In genomic region chr2:71313016-71313766, GRCh38 we compare ENCODE assay signal across 25 cellular contexts. TPM values are rescaled to one million over a fixed set of nuclear protein-coding genes. Genes with fewer than 3 reads are reported as not detected.
DNase-seq lines count a peak whose midpoint lies in the region; ATAC-seq and TF ChIP-seq lines count a peak whose summit lies in the region.
"Had no signal": no experiment of that assay in that cellular context is flagged by ENCODE, and none has a peak within 500 bp of the region (broad histone marks: within the 10 kb centered on the region; RNA-seq: fewer than 3 reads in every experiment).

No MANE protein-coding gene starts in this region.

- TF ChIP-seq CTCF in tibial nerve (IDR thresholded peaks at IDR 0.05): no peak

- no peaks in the 10 kb centered on the region for H3K36me3 ChIP-seq in tibial nerve
- H3K36me3 ChIP-seq: HAP-1, Peyer's patch, SJSA1 had no signal

- no peaks in the 10 kb centered on the region for H3K4me1 ChIP-seq in tibial nerve
- H3K4me1 ChIP-seq: HAP-1, Peyer's patch, SJSA1 had no signal

- no peak for TF ChIP-seq EP300 in tibial nerve (IDR thresholded peaks at IDR 0.05)

- H3K9me3 ChIP-seq in tibial nerve: peaks cover 0 to 14% (median 2%) of the 10 kb centered on the region in 4 donors
- H3K9me3 ChIP-seq: HAP-1, SJSA1 had no signal

- no peak overlapping the region for H3K27ac ChIP-seq in tibial nerve
- H3K27ac ChIP-seq: 22Rv1, C4-2B, Peyer's patch, SJSA1 had no signal

- peak; percentile 16 for DNase-seq in DMS 273 (lab: John Stamatoyannopoulos, UW; ENCODE audit: unreplicated experiment)
- no peak for DNase-seq in DMS 273 treated with DMSO at 0.1 percent for 48 hours (lab: John Stamatoyannopoulos, UW)
- DNase-seq in GM03348 (ENCODE audit: low spot score): peak; percentile 17
- peak; percentile 47 for DNase-seq in RPMI7951 (ENCODE audit: low read depth)
- DNase-seq in fibroblast of peridontal ligament (ENCODE audit: extremely low read depth): peak; percentile 60
- no peak for DNase-seq in tibial nerve (ENCODE audit: low spot score in 2 of 2)
- no peak for DNase-seq in NCI-H774 (lab: John Stamatoyannopoulos, UW)
- DNase-seq: ACHN, EL, GF-D8, IMR-90, MV-4-11, NCI-H1105 treated with DMSO at 0.1 percent for 48 hours, NCI-H1694, NCI-H2081, NCI-H2171, NCI-H524 treated with DMSO at 0.1 percent for 48 hours, Peyer's patch had no signal

- no peaks in the 10 kb centered on the region for H3K27me3 ChIP-seq in tibial nerve
- H3K27me3 ChIP-seq: Peyer's patch, SJSA1 had no signal

- 90 to 91% methylated on average over 9 of the region's 9 CpGs for WGBS in tibial nerve, 2 donors

- ATAC-seq in GM18909 (IDR thresholded peaks at IDR 0.05; ENCODE audit: poor library complexity, unreplicated experiment): no peak
- ATAC-seq: GM23338, Right ventricle myocardium inferior had no signal

- no peak for TF ChIP-seq POLR2A in tibial nerve (IDR thresholded peaks at IDR 0.05)

- no peak overlapping the region for H3K4me3 ChIP-seq in tibial nerve
- H3K4me3 ChIP-seq: GM23338, HAP-1, Peyer's patch, SJSA1 had no signal

RNA-seq across cellular contexts. Expression of gene ZNF638, which starts 18.4 kb away (rescaled TPM):
- total RNA-seq in RPMI7951 (2014; rRNA removed; shearing (Covaris generic)): 71.0 and 87.6 TPM in 2 replicates
- total RNA-seq in tibial nerve: 100 to 1,000 TPM; 202 to 286 (median 252) TPM

Comparison
In these comparisons a context has a peak if more than half of its experiments do, and no peak if none do; other contexts are left out.
1. DNase-seq: peak in DMS 273 (single experiment), GM03348 (single experiment), RPMI7951 (single experiment) and fibroblast of peridontal ligament (single experiment); none in DMS 273 treated with DMSO at 0.1 percent for 48 hours (single experiment), tibial nerve (0 of 2) and NCI-H774 (single experiment).